In the genomic region with DNA sequence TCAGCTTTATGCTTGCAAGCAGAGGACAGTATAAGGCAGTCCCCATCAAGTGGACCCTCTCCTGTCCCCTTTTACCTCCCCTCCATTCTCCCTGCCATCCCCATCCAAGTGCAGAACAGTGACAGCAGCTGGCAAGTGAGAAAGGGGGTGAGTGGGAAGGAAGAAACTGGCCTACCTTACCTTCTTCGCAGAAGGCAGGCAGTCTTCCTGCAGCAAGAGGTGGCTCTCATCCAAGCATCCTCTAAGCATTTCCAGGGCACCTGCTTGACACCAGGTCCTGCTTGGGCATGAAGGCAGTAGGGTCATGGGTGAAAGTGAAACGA, we compare ENCODE assay signal across 2 cellular contexts.
TF ChIP-seq lines count a peak whose summit lies in the region.

No MANE protein-coding gene starts in this region.

TF ChIP-seq in H1, 55 proteins besides CTCF, POLR2A, EP300 and RAD21:
- TF ChIP-seq, protein P1, sequence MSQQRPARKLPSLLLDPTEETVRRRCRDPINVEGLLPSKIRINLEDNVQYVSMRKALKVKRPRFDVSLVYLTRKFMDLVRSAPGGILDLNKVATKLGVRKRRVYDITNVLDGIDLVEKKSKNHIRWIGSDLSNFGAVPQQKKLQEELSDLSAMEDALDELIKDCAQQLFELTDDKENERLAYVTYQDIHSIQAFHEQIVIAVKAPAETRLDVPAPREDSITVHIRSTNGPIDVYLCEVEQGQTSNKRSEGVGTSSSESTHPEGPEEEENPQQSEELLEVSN (IDR thresholded peaks at IDR 0.05), result no peak
- TF ChIP-seq GTF2F1 (IDR thresholded peaks at IDR 0.05; ENCODE audit: borderline replicate concordance, low read depth, low read length) (no peak), CREB1 (IDR thresholded peaks at IDR 0.05) (no peak), MAFK (IDR thresholded peaks at IDR 0.05; ENCODE audit: low read depth, low read length) (no peak), ZNF274 (IDR thresholded peaks at IDR 0.05; ENCODE audit: borderline replicate concordance, extremely low read depth, low read length) (no peak)
- TF ChIP-seq, protein P2, sequence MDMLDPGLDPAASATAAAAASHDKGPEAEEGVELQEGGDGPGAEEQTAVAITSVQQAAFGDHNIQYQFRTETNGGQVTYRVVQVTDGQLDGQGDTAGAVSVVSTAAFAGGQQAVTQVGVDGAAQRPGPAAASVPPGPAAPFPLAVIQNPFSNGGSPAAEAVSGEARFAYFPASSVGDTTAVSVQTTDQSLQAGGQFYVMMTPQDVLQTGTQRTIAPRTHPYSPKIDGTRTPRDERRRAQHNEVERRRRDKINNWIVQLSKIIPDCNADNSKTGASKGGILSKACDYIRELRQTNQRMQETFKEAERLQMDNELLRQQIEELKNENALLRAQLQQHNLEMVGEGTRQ (IDR thresholded peaks at IDR 0.05; ENCODE audit: low read length), result no peak

TF ChIP-seq in SK-N-SH treated with all-trans-retinoic acid at 6 μM for 48 hours, 23 proteins besides CTCF, POLR2A, EP300 and RAD21 (continued from another document):
- TF ChIP-seq, protein P3, sequence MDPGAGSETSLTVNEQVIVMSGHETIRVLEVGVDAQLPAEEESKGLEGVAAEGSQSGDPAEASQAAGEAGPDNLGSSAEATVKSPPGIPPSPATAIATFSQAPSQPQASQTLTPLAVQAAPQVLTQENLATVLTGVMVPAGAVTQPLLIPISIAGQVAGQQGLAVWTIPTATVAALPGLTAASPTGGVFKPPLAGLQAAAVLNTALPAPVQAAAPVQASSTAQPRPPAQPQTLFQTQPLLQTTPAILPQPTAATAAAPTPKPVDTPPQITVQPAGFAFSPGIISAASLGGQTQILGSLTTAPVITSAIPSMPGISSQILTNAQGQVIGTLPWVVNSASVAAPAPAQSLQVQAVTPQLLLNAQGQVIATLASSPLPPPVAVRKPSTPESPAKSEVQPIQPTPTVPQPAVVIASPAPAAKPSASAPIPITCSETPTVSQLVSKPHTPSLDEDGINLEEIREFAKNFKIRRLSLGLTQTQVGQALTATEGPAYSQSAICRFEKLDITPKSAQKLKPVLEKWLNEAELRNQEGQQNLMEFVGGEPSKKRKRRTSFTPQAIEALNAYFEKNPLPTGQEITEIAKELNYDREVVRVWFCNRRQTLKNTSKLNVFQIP (CRISPR knock-in tag; IDR thresholded peaks at IDR 0.05; ENCODE audit: borderline replicate concordance, low read depth), result no peak
- TF ChIP-seq ARNTL (CRISPR knock-in tag; IDR thresholded peaks at IDR 0.05; ENCODE audit: borderline replicate concordance, low read depth), result no peak
- TF ChIP-seq, protein P4, sequence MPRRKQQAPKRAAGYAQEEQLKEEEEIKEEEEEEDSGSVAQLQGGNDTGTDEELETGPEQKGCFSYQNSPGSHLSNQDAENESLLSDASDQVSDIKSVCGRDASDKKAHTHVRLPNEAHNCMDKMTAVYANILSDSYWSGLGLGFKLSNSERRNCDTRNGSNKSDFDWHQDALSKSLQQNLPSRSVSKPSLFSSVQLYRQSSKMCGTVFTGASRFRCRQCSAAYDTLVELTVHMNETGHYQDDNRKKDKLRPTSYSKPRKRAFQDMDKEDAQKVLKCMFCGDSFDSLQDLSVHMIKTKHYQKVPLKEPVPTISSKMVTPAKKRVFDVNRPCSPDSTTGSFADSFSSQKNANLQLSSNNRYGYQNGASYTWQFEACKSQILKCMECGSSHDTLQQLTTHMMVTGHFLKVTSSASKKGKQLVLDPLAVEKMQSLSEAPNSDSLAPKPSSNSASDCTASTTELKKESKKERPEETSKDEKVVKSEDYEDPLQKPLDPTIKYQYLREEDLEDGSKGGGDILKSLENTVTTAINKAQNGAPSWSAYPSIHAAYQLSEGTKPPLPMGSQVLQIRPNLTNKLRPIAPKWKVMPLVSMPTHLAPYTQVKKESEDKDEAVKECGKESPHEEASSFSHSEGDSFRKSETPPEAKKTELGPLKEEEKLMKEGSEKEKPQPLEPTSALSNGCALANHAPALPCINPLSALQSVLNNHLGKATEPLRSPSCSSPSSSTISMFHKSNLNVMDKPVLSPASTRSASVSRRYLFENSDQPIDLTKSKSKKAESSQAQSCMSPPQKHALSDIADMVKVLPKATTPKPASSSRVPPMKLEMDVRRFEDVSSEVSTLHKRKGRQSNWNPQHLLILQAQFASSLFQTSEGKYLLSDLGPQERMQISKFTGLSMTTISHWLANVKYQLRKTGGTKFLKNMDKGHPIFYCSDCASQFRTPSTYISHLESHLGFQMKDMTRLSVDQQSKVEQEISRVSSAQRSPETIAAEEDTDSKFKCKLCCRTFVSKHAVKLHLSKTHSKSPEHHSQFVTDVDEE (CRISPR knock-in tag; IDR thresholded peaks at IDR 0.05), result no peak
